In genomic region chr2:186891219-186891621, GRCh38 we compare ENCODE assay signal across 1 cellular context.
TF ChIP-seq lines count a peak whose summit lies in the region.

No MANE protein-coding gene starts in this region.

TF ChIP-seq in GM23338, 12 proteins besides CTCF, POLR2A, EP300 and RAD21 (continued from another document):
- TF ChIP-seq ZNF462 (CRISPR knock-in tag; IDR thresholded peaks at IDR 0.05), result no peak
- no peak for TF ChIP-seq REST (IDR thresholded peaks at IDR 0.05; ENCODE audit: unreplicated experiment)
- no peak for TF ChIP-seq CREB1 (CRISPR knock-in tag; IDR thresholded peaks at IDR 0.05; ENCODE audit: low read depth)
- TF ChIP-seq EZH2 (IDR thresholded peaks at IDR 0.05; ENCODE audit: low read depth, unreplicated experiment), result no peak
- TF ChIP-seq NANOG (IDR thresholded peaks at IDR 0.05; ENCODE audit: borderline replicate concordance), result no peak
- TF ChIP-seq JUNB (IDR thresholded peaks at IDR 0.05; ENCODE audit: unreplicated experiment), result no peak
- TF ChIP-seq POLR2AphosphoS5 (IDR thresholded peaks at IDR 0.05; ENCODE audit: low read depth), result no peak
- TF ChIP-seq ZNF114 (CRISPR knock-in tag; IDR thresholded peaks at IDR 0.05), result no peak
- no peak for TF ChIP-seq ETS1 (IDR thresholded peaks at IDR 0.05)
- TF ChIP-seq EZH2phosphoT487 (IDR thresholded peaks at IDR 0.05; ENCODE audit: unreplicated experiment), result no peak
